In genomic region chr16:14014284-14014625, GRCh38 we compare ENCODE assay signal across 19 cellular contexts. TPM values are rescaled to one million over a fixed set of nuclear protein-coding genes. Genes with fewer than 3 reads are reported as not detected.
A peak's percentile ranks its signal among the peaks of the same experiment; 100 is the strongest.
DNase-seq lines count a peak whose midpoint lies in the region; ATAC-seq and TF ChIP-seq lines count a peak whose summit lies in the region.
"Had no signal": no experiment of that assay in that cellular context is flagged by ENCODE, and none has a peak within 500 bp of the region (broad histone marks: within the 10 kb centered on the region; RNA-seq: fewer than 3 reads in every experiment).

No MANE protein-coding gene starts in this region.

- no peaks in the 10 kb centered on the region for H3K9me3 ChIP-seq in neural progenitor cell (ENCODE audit: low read depth)
- H3K9me3 ChIP-seq in upper lobe of right lung, result no peaks in the 10 kb centered on the region

- H3K4me1 ChIP-seq in neural progenitor cell (no peaks in the 10 kb centered on the region), upper lobe of right lung (peaks cover 26% of the 10 kb centered on the region)

- H3K27ac Mint-ChIP-seq in neural progenitor cell, result peak overlapping the region; percentile 87
- H3K27ac Mint-ChIP-seq: activated naive CD8-positive, alpha-beta T cell treated with anti-CD3 and anti-CD28 coated beads for 36 hours had no signal

- H3K4me3 ChIP-seq in coronary artery (no peak overlapping the region), neural progenitor cell (no peak overlapping the region), upper lobe of right lung (peak overlapping the region; percentile 33)
- H3K4me3 ChIP-seq: GM12878, lung had no signal

- H3K36me3 Mint-ChIP-seq in neural progenitor cell, result no peaks in the 10 kb centered on the region
- H3K36me3 Mint-ChIP-seq: activated naive CD8-positive, alpha-beta T cell treated with anti-CD3 and anti-CD28 coated beads for 36 hours had no signal

- H3K4me2 ChIP-seq in neural progenitor cell, result no peak overlapping the region

- no peak overlapping the region for H3K4me3 Mint-ChIP-seq in neural progenitor cell
- H3K4me3 Mint-ChIP-seq: activated naive CD8-positive, alpha-beta T cell treated with anti-CD3 and anti-CD28 coated beads for 36 hours had no signal

- peak; percentile 4 for DNase-seq in activated effector memory CD4-positive, alpha-beta T cell treated with anti-CD3 and anti-CD28 coated beads, Interleukin-2, amount 50 U/mL, for 16 hours
- DNase-seq in activated effector memory CD4-positive, alpha-beta T cell treated with Interleukin-2 at 50 U/mL for 16 hours, result no peak
- DNase-seq in coronary artery (ENCODE audit: low spot score), result no peak
- DNase-seq in neural progenitor cell (ENCODE audit: low spot score), result no peak
- no peak for DNase-seq in upper lobe of right lung
- no peak for DNase-seq in 8988T
- DNase-seq in DMS79 treated with DMSO at 0.1 percent for 48 hours (lab: John Stamatoyannopoulos, UW), result no peak
- DNase-seq: activated CD4-positive, alpha-beta T cell treated with anti-CD3 and anti-CD28 coated beads for 1 hour; activated naive CD8-positive, alpha-beta T cell treated with anti-CD3 and anti-CD28 coated beads for 36 hours; activated T-cell treated with anti-CD3 and anti-CD28 coated beads for 4 hours; cortex of kidney; NCI-H1048; stimulated activated CD4-positive, alpha-beta T cell treated with anti-CD3 and anti-CD28 coated beads, Interleukin-12 subunit alpha, Interleukin-12 subunit beta, amount 100 ng/mL, for 4 hours; substantia nigra; T-helper 2 cell had no signal

- H3K36me3 ChIP-seq in neural progenitor cell (no peaks in the 10 kb centered on the region), upper lobe of right lung (no peaks in the 10 kb centered on the region)

- H4K20me1 ChIP-seq in neural progenitor cell (ENCODE audit: low read depth), result no peaks in the 10 kb centered on the region

- H2AFZ ChIP-seq in neural progenitor cell (replicated peaks), result no peak overlapping the region

- no peaks in the 10 kb centered on the region for H3K79me2 ChIP-seq in neural progenitor cell (ENCODE audit: low read depth)

- intact Hi-C loops in upper lobe of right lung (cut with DNase I), result no loop called here

- H3K9me3 Mint-ChIP-seq in neural progenitor cell, result no peaks in the 10 kb centered on the region
- H3K9me3 Mint-ChIP-seq: activated naive CD8-positive, alpha-beta T cell treated with anti-CD3 and anti-CD28 coated beads for 36 hours had no signal

- H3K27me3 ChIP-seq in neural progenitor cell (no peaks in the 10 kb centered on the region), upper lobe of right lung (no peaks in the 10 kb centered on the region)

- H3K27me3 Mint-ChIP-seq in neural progenitor cell (ENCODE audit: insufficient read depth, low read depth), result peaks cover 4% of the 10 kb centered on the region

- H3F3A ChIP-seq in neural progenitor cell (ENCODE audit: low read depth), result no peaks in the 10 kb centered on the region

- TF ChIP-seq CTCF in coronary artery (IDR thresholded peaks at IDR 0.05) (no peak), neural progenitor cell (IDR thresholded peaks at IDR 0.05) (no peak), upper lobe of right lung (IDR thresholded peaks at IDR 0.05) (no peak)

- H3K9ac ChIP-seq in neural progenitor cell, result no peak overlapping the region

- peaks cover 49% of the 10 kb centered on the region for H3K4me1 Mint-ChIP-seq in neural progenitor cell
- H3K4me1 Mint-ChIP-seq: activated naive CD8-positive, alpha-beta T cell treated with anti-CD3 and anti-CD28 coated beads for 36 hours had no signal

- H3K27ac ChIP-seq in coronary artery, result peak overlapping the region; percentile 51 to 81
- no peak overlapping the region for H3K27ac ChIP-seq in neural progenitor cell
- peak overlapping the region; percentile 60 for H3K27ac ChIP-seq in upper lobe of right lung
- H3K27ac ChIP-seq: 22Rv1 had no signal

- ATAC-seq in upper lobe of right lung (no peak), HG02610 (IDR thresholded peaks at IDR 0.05; ENCODE audit: unreplicated experiment) (no peak)
- ATAC-seq: GM12878 had no signal

RNA-seq across cellular contexts. Expression of gene MRTFB, which starts 56.9 kb away (rescaled TPM):
- total RNA-seq in neural progenitor cell (ENCODE audit: low replicate concordance) (25.8 and 26.8 TPM in 2 replicates), upper lobe of right lung (54.7 TPM)
